11 cellular contexts compared by ENCODE assay signal in genomic region chr2:210461401-210461800, GRCh38. TPM values are rescaled to one million over a fixed set of nuclear protein-coding genes. Genes with fewer than 3 reads are reported as not detected.
DNase-seq lines count a peak whose midpoint lies in the region; ATAC-seq, FAIRE-seq and TF ChIP-seq lines count a peak whose summit lies in the region.
"Had no signal": no experiment of that assay in that cellular context is flagged by ENCODE, and none has a peak within 500 bp of the region (broad histone marks: within the 10 kb centered on the region; RNA-seq: fewer than 3 reads in every experiment).

No MANE protein-coding gene starts in this region.

- H3K9me3 Mint-ChIP-seq in activated naive CD4-positive, alpha-beta T cell treated with anti-CD3 and anti-CD28 coated beads for 36 hours: no peaks in the 10 kb centered on the region
- H3K9me3 Mint-ChIP-seq in Calu3 (ENCODE audit: low read depth, unreplicated experiment): no peaks in the 10 kb centered on the region

- no peak for TF ChIP-seq POLR2A in GM12878 (IDR thresholded peaks at IDR 0.05; ENCODE audit: low read depth, low read length)

- no peak overlapping the region for H3K9ac ChIP-seq in GM12878 (ENCODE audit: control insufficient read depth, insufficient read depth, low read length)

- H3K4me3 ChIP-seq in GM12878: no peak overlapping the region
- H3K4me3 ChIP-seq: left lung had no signal

- POLR2A ChIA-PET in GM12878 (lab: Charles Lee): interaction anchor here (4.3 kb wide), 1 partner anchor 14 kb away, joined by 34 read pairs; the partner anchor contains the start of gene LANCL1

- no peak overlapping the region for H2AFZ ChIP-seq in GM12878 (ENCODE audit: control insufficient read depth, low read depth, low read length)

- FAIRE-seq in GM12878 (lab: Jason Lieb, UNC): no peak
- FAIRE-seq: H54 had no signal

- peaks cover 0 to 11% of the 10 kb centered on the region in 2 experiments; a peak in 1 of 4 replicates for H3K36me3 ChIP-seq in GM12878 (ENCODE audit: control insufficient read depth in 2 of 2, insufficient read depth in 2 of 2, low read length in 1 of 2)

- H3K79me2 ChIP-seq in GM12878 (ENCODE audit: control insufficient read depth, insufficient read depth, low read length): no peaks in the 10 kb centered on the region

- no peaks in the 10 kb centered on the region for H4K20me1 ChIP-seq in GM12878 (ENCODE audit: control insufficient read depth, insufficient read depth)

- H3K4me1 ChIP-seq in GM12878 (ENCODE audit: control insufficient read depth, insufficient read depth, low read length): peaks cover 14% of the 10 kb centered on the region
- H3K4me1 ChIP-seq: left lung had no signal

- no peak overlapping the region for H3K27ac Mint-ChIP-seq in activated naive CD4-positive, alpha-beta T cell treated with anti-CD3 and anti-CD28 coated beads for 36 hours
- no peak overlapping the region for H3K27ac Mint-ChIP-seq in T-helper 17 cell
- no peak overlapping the region for H3K27ac Mint-ChIP-seq in Calu3 (ENCODE audit: unreplicated experiment)

- no peaks in the 10 kb centered on the region for H3K9me3 ChIP-seq in GM12878 (replicated peaks; ENCODE audit: control insufficient read depth, insufficient read depth, low read length)
- no peaks in the 10 kb centered on the region for H3K9me3 ChIP-seq in T-helper 17 cell (ENCODE audit: control insufficient read depth, low read length, poor library complexity, severe bottlenecking)
- H3K9me3 ChIP-seq: left lung had no signal

- intact Hi-C loops in GM12878 (cut with micrococcal nuclease; ENCODE audit: unreplicated experiment) (no loop called here), Calu3 (cut with micrococcal nuclease; ENCODE audit: unreplicated experiment) (no loop called here)
- intact Hi-C loops in activated naive CD4-positive, alpha-beta T cell treated with anti-CD3 and anti-CD28 coated beads for 36 hours (cut with micrococcal nuclease): no loop called here

- peak; percentile 62 for ATAC-seq in GM18511 (IDR thresholded peaks at IDR 0.05; ENCODE audit: unreplicated experiment)
- ATAC-seq in GM21423 (IDR thresholded peaks at IDR 0.05; ENCODE audit: unreplicated experiment): peak; percentile 64
- peak; percentile 68 for ATAC-seq in HG03175 (IDR thresholded peaks at IDR 0.05; ENCODE audit: unreplicated experiment)
- peak; percentile 87 for ATAC-seq in GM12878
- ATAC-seq in T-helper 17 cell: no peak
- ATAC-seq: left lung had no signal

- RAD21 ChIA-PET in GM12878 (lab: Charles Lee; ENCODE audit: unreplicated experiment): interaction anchor here (0.7 to 3.1 kb wide), 7 partner anchors 13 to 42 kb away, joined by 3 to 11 read pairs (median 7); partner anchors contain the start of gene LANCL1

- no peak overlapping the region for H3K4me3 Mint-ChIP-seq in activated naive CD4-positive, alpha-beta T cell treated with anti-CD3 and anti-CD28 coated beads for 36 hours
- H3K4me3 Mint-ChIP-seq in T-helper 17 cell (no peak overlapping the region), Calu3 (ENCODE audit: low read depth, unreplicated experiment) (no peak overlapping the region)

- in situ Hi-C loops in GM12878 (cut with MboI): no loop called here

- SMC1A ChIA-PET in GM12878 (lab: Charles Lee; ENCODE audit: uncharacterized antibody, unreplicated experiment): interaction anchor here (1.1 to 4.6 kb wide), 8 partner anchors 8 to 60 kb away, joined by 3 to 44 read pairs (median 10); partner anchors contain the start of gene LANCL1

- peak overlapping the region; percentile 28; the same call in 1 of the 2 replicates for H3K27ac ChIP-seq in GM12878 (ENCODE audit: control insufficient read depth, insufficient read depth)
- H3K27ac ChIP-seq: left lung had no signal

- TF ChIP-seq CTCF in GM12878 (IDR thresholded peaks at IDR 0.05 in 2 of 3, conservative IDR thresholded peaks at IDR 0.05 in 1 of 3; ENCODE audit: control insufficient read depth in 2 of 3, extremely low read depth in 1 of 3, insufficient read depth in 1 of 3, low read depth in 3 of 3, low read length in 3 of 3) (no peak), Calu3 (IDR thresholded peaks at IDR 0.05; ENCODE audit: unreplicated experiment) (no peak)

- H3K36me3 Mint-ChIP-seq in activated naive CD4-positive, alpha-beta T cell treated with anti-CD3 and anti-CD28 coated beads for 36 hours (ENCODE audit: low read depth): peaks cover 47% of the 10 kb centered on the region
- H3K36me3 Mint-ChIP-seq in T-helper 17 cell (ENCODE audit: low read depth) (peaks cover 15% of the 10 kb centered on the region), Calu3 (ENCODE audit: insufficient read depth, unreplicated experiment) (peaks cover 6% of the 10 kb centered on the region)

- peak in 1 of 2 experiments; percentile 42; a peak in 2 of 4 replicates for TF ChIP-seq EP300 in GM12878 (IDR thresholded peaks at IDR 0.05; ENCODE audit: borderline replicate concordance in 1 of 2, control insufficient read depth in 1 of 2, low read depth in 2 of 2, low read length in 2 of 2)

- DNase-seq in GM12878 (ENCODE audit: low read depth, low spot score) (peak; percentile 45), T-helper 17 cell (no peak), NCI-H526 (lab: John Stamatoyannopoulos, UW) (no peak), Calu3 (no peak)
- no peak for DNase-seq in activated naive CD4-positive, alpha-beta T cell treated with anti-CD3 and anti-CD28 coated beads for 36 hours
- DNase-seq: left lung, Right ventricle myocardium superior had no signal

- peaks cover 4% of the 10 kb centered on the region for H3K4me1 Mint-ChIP-seq in activated naive CD4-positive, alpha-beta T cell treated with anti-CD3 and anti-CD28 coated beads for 36 hours (ENCODE audit: low read depth)
- peaks cover 16% of the 10 kb centered on the region for H3K4me1 Mint-ChIP-seq in T-helper 17 cell
- H3K4me1 Mint-ChIP-seq in Calu3 (ENCODE audit: low read depth, unreplicated experiment): no peaks in the 10 kb centered on the region

- 4% methylated on average over 2 of the region's 2 CpGs for WGBS in GM12878 (ENCODE audit: insufficient coverage, insufficient replicate concordance, low lambda C conversion rate, missing lambda C conversion rate)

- no peak for TF ChIP-seq RAD21 in GM12878 (IDR thresholded peaks at IDR 0.05; ENCODE audit: insufficient read depth, low read depth, low read length)

- no peak overlapping the region for H3K4me2 ChIP-seq in GM12878 (ENCODE audit: control insufficient read depth, insufficient read depth)

- H3K27me3 ChIP-seq in GM12878 (replicated peaks in 1 of 2; ENCODE audit: control insufficient read depth in 2 of 2, insufficient read depth in 2 of 2, low read length in 1 of 2): no peaks in the 10 kb centered on the region
- H3K27me3 ChIP-seq: left lung had no signal

- H3K27me3 Mint-ChIP-seq in activated naive CD4-positive, alpha-beta T cell treated with anti-CD3 and anti-CD28 coated beads for 36 hours (ENCODE audit: low read depth): no peaks in the 10 kb centered on the region
- H3K27me3 Mint-ChIP-seq in T-helper 17 cell (no peaks in the 10 kb centered on the region), Calu3 (ENCODE audit: unreplicated experiment) (no peaks in the 10 kb centered on the region)

- CTCF ChIA-PET in GM12878 (lab: Yijun Ruan, JAX): interaction anchor here (0.6 to 4.7 kb wide), 13 partner anchors 9 to 669 kb away, joined by 3 to 42 read pairs (median 5); no protein-coding TSS in a partner anchor
- CTCF ChIA-PET in activated naive CD4-positive, alpha-beta T cell treated with anti-CD3 and anti-CD28 coated beads for 36 hours (lab: Charles Lee): interaction anchor here (1.0 to 1.1 kb wide), 3 partner anchors 9 to 18 kb away, joined by 3 to 4 read pairs (median 3); no protein-coding TSS in a partner anchor
- CTCF ChIA-PET in Calu3 (lab: Charles Lee): interaction anchor here (0.5 kb wide), 1 partner anchor 161 kb away, joined by 3 read pairs; no protein-coding TSS in a partner anchor

- no TSS peak for BruUV-seq in GM12878 (replicated peaks; lab: Mats Ljungman, UMichigan)
- no TSS peak for BruUV-seq in Calu3 (replicated peaks; lab: Mats Ljungman, UMichigan)

TF ChIP-seq in GM12878, 131 proteins besides CTCF, POLR2A, EP300 and RAD21 (continues in another document):
- TF ChIP-seq RELA (IDR thresholded peaks at IDR 0.05; ENCODE audit: borderline replicate concordance, partially characterized antibody) (no peak), EGR1 (IDR thresholded peaks at IDR 0.05; ENCODE audit: borderline replicate concordance in 1 of 2, low read depth in 2 of 2, low read length in 2 of 2) (no peak), MEF2B (IDR thresholded peaks at IDR 0.05; ENCODE audit: partially characterized antibody, poor library complexity, severe bottlenecking) (peak; percentile 98), NR2F1 (conservative IDR thresholded peaks at IDR 0.05) (no peak)

RNA-seq across cellular contexts. Expression of gene LANCL1, which starts 15.2 kb away (rescaled TPM):
- total RNA-seq in GM12878 (2013; cell fraction: nucleolus; rRNA removed): 27.5 and 30.4 TPM in 2 replicates
- total RNA-seq in GM12878 (2014; rRNA removed) (16.1 and 21.0 TPM in 2 replicates), GM12878 (2014; rRNA removed; fragmentation: Illumina TruSeq; extraction: Trizol) (22.9 and 26.1 TPM in 2 replicates), GM12878 (2021) (30.9 and 33.4 TPM in 2 replicates), T-helper 17 cell (10 to 100 TPM; 19.0 to 24.1 TPM), Calu3 (2022) (36.3 and 37.1 TPM in 2 replicates)
- polyA plus RNA-seq in GM12878 (2011; ENCODE audit: low read depth): 13.7 TPM
- polyA plus RNA-seq in GM12878 (2011; rRNA removed) (79.1 and 90.1 TPM in 2 replicates), GM12878 (2014; fragmentation: Illumina TruSeq; extraction: Trizol) (33.6 and 38.3 TPM in 2 replicates), GM12878 (2014; fragmentation: Nextera tagmentation; extraction: Ambion mirVana) (10 to 100 TPM; 13.6 to 18.4 TPM), GM12878 (2014; rRNA removed) (21.2 and 22.9 TPM in 2 replicates), GM12878 (2016; fragmentation: Nextera tagmentation; extraction: Ambion mirVana) (10 to 100 TPM; 31.7 to 33.6 TPM)
- 48.3 and 62.4 TPM in 2 replicates for polyA plus RNA-seq in GM12878 (2011; cell fraction: cytosol; rRNA removed)
- 38.0 and 44.0 TPM in 2 replicates for polyA plus RNA-seq in GM12878 (2011; cell fraction: nucleus; rRNA removed)
- 12.9 and 15.7 TPM in 2 replicates for polyA plus RNA-seq in GM12878 (2012)
- polyA minus RNA-seq in GM12878 (2011; rRNA and poly(A)+ RNA removed): 72.9 and 78.3 TPM in 2 replicates
- 28.5 and 28.8 TPM in 2 replicates for polyA minus RNA-seq in GM12878 (2011; cell fraction: cytosol; rRNA and poly(A)+ RNA removed)
- 16.7 and 17.3 TPM in 2 replicates for polyA minus RNA-seq in GM12878 (2011; cell fraction: nucleus; rRNA and poly(A)+ RNA removed)
- 10 to 100 TPM; 46.1 to 47.5 TPM for total RNA-seq in activated naive CD4-positive, alpha-beta T cell treated with anti-CD3 and anti-CD28 coated beads for 36 hours
